In genomic region chr16:30066882-30067583, GRCh38 we compare ENCODE assay signal across 6 cellular contexts. TPM values are rescaled to one million over a fixed set of nuclear protein-coding genes. Genes with fewer than 3 reads are reported as not detected.
DNase-seq lines count a peak whose midpoint lies in the region; ATAC-seq and TF ChIP-seq lines count a peak whose summit lies in the region.

No MANE protein-coding gene starts in this region.

- no peak overlapping the region for H2BK5ac ChIP-seq in H9 (ENCODE audit: insufficient read length, low read length)

- H3K4me2 ChIP-seq in H9 (ENCODE audit: insufficient read depth, insufficient read length, low read length): peak overlapping the region; percentile 89

- H3K27ac ChIP-seq in H9 (ENCODE audit: insufficient read length, low read depth, low read length) (no peak overlapping the region), brain microvascular endothelial cell (peak overlapping the region; percentile 95)

- no peaks in the 10 kb centered on the region for H4K20me1 ChIP-seq in H9 (ENCODE audit: control insufficient read depth, insufficient read depth, insufficient read length)

- no peak for DNase-seq in H9
- DNase-seq in brain microvascular endothelial cell: no peak
- DNase-seq in activated CD8-positive, alpha-beta memory T cell treated with anti-CD3 and anti-CD28 coated beads, Interleukin-2, amount 50 U/mL, for 48 hours: no peak
- no peak for DNase-seq in NCI-H187 (lab: John Stamatoyannopoulos, UW)

- WGBS in H9 (ENCODE audit: extremely low coverage, insufficient read length, low lambda C conversion rate): no CpG with 5 or more reads among the region's 17 CpGs

- H3K27me3 ChIP-seq in H9 (ENCODE audit: insufficient read depth, low read length): no peaks in the 10 kb centered on the region
- no peaks in the 10 kb centered on the region for H3K27me3 ChIP-seq in brain microvascular endothelial cell (replicated peaks)

- H3K27ac Mint-ChIP-seq in H9 (peak overlapping the region; percentile 88 to 99 (median 97)), nephron (peak overlapping the region; percentile 98 to 100 (median 99))

- H3K14ac ChIP-seq in H9 (ENCODE audit: insufficient read depth, low read length): peak overlapping the region; percentile 36; the same call in 1 of the 2 replicates

- no peaks in the 10 kb centered on the region for H3K9me3 ChIP-seq in H9 (ENCODE audit: control insufficient read depth, low read depth, low read length)

- H3K36me3 Mint-ChIP-seq in H9 (ENCODE audit: insufficient read depth in 1 of 3, low read depth in 3 of 3) (peaks cover 49 to 60% (median 54%) of the 10 kb centered on the region in 3 experiments), nephron (ENCODE audit: low read depth) (peaks cover 47% of the 10 kb centered on the region)

- no peak overlapping the region for H2BK12ac ChIP-seq in H9 (ENCODE audit: insufficient read length, low read depth, low read length)

- H3K4me3 Mint-ChIP-seq in H9 (peak overlapping the region; percentile 88 to 94), nephron (peak overlapping the region; percentile 96 to 97 (median 97))

- ATAC-seq in HG03095 (IDR thresholded peaks at IDR 0.05; ENCODE audit: unreplicated experiment): no peak

- no peak overlapping the region for H2AK5ac ChIP-seq in H9 (ENCODE audit: insufficient read length, low read length)

- no peak overlapping the region for H3T11ph ChIP-seq in H9 (ENCODE audit: low read length)

- no peak overlapping the region for H3K18ac ChIP-seq in H9 (ENCODE audit: insufficient read length, low read depth, low read length)

- peaks cover 17% of the 10 kb centered on the region for H3K23me2 ChIP-seq in H9 (ENCODE audit: insufficient read length, low read depth, low read length, poor library complexity, severe bottlenecking)

- H3K4me3 ChIP-seq in brain microvascular endothelial cell (ENCODE audit: low read depth, low read length): peak overlapping the region; percentile 100

- H3K79me1 ChIP-seq in H9 (ENCODE audit: insufficient read depth, low read depth, low read length, poor library complexity, severe bottlenecking): peaks cover 7% of the 10 kb centered on the region

- H4K91ac ChIP-seq in H9 (ENCODE audit: insufficient read length, low read depth, low read length): no peak overlapping the region

- TF ChIP-seq CTCF in H9 (conservative IDR thresholded peaks at IDR 0.05) (no peak), brain microvascular endothelial cell (IDR thresholded peaks at IDR 0.05; ENCODE audit: low read depth, low read length, missing control alignments) (no peak), nephron (IDR thresholded peaks at IDR 0.05; ENCODE audit: unreplicated experiment in 3 of 3) (no peak)

- no peak overlapping the region for H2BK15ac ChIP-seq in H9 (ENCODE audit: low read depth, low read length)

- no peak overlapping the region for H2BK20ac ChIP-seq in H9 (ENCODE audit: low read depth, low read length, poor library complexity, severe bottlenecking)

- H3K4ac ChIP-seq in H9 (ENCODE audit: low read depth, low read length): no peak overlapping the region

- H3K4me1 ChIP-seq in H9 (ENCODE audit: insufficient read depth, low read length): no peaks in the 10 kb centered on the region; the same call in 1 of the 2 replicates

- no peak overlapping the region for H3K56ac ChIP-seq in H9 (ENCODE audit: insufficient read length, low read depth, low read length)

- no peaks in the 10 kb centered on the region; the same call in 1 of the 2 replicates for H3K27me3 Mint-ChIP-seq in H9 (ENCODE audit: low read depth)
- no peaks in the 10 kb centered on the region for H3K27me3 Mint-ChIP-seq in nephron (ENCODE audit: low read depth)

- peak overlapping the region; percentile 81 for H3K9ac ChIP-seq in H9 (ENCODE audit: extremely low read depth, insufficient read length, low read length)

- no peak overlapping the region for H2BK120ac ChIP-seq in H9 (ENCODE audit: low read depth, low read length, poor library complexity, severe bottlenecking)

- no peak overlapping the region for H3K23ac ChIP-seq in H9 (ENCODE audit: insufficient read length, low read depth, low read length)

- in situ Hi-C loops in brain microvascular endothelial cell (cut with HindIII; ENCODE audit: low pct_ligation_motif_present, low sequenced_read_pairs): no loop called here

- H3K4me1 Mint-ChIP-seq in H9 (peaks cover 19 to 30% of the 10 kb centered on the region in 2 experiments), nephron (peaks cover 45% of the 10 kb centered on the region)

- H3K79me2 ChIP-seq in H9 (ENCODE audit: insufficient read depth, low read length): peaks cover 12% of the 10 kb centered on the region; the same call in 1 of the 2 replicates

- H4K5ac ChIP-seq in H9 (ENCODE audit: insufficient read length, low read depth, low read length): no peak overlapping the region

- H4K8ac ChIP-seq in H9 (replicated peaks; ENCODE audit: insufficient read length, low read depth, low read length): no peak overlapping the region

- H2AFZ ChIP-seq in H9 (ENCODE audit: low read length): no peak overlapping the region

- peaks cover 52% of the 10 kb centered on the region for H3K36me3 ChIP-seq in brain microvascular endothelial cell (replicated peaks)

- H3K9me3 Mint-ChIP-seq in H9: no peaks in the 10 kb centered on the region; a peak in 1 of 5 replicates
- H3K9me3 Mint-ChIP-seq in nephron: no peaks in the 10 kb centered on the region

RNA-seq across cellular contexts. Expression of gene ALDOA, which starts 1.5 kb away (rescaled TPM):
- 1,356 and 1,375 TPM in 2 replicates for total RNA-seq in H9 (2021)

RNA-seq across cellular contexts. Expression of gene PPP4C, which starts 8.8 kb away (rescaled TPM):
- total RNA-seq in H9 (2021): 162 and 163 TPM in 2 replicates

RNA-seq across cellular contexts. Expression of gene TBX6, which starts 24.7 kb away (rescaled TPM):
- 1.6 and 1.9 TPM in 2 replicates for total RNA-seq in H9 (2021)

RNA-seq across cellular contexts. Expression of gene YPEL3, which starts 29.0 kb away (rescaled TPM):
- 26.3 and 27.5 TPM in 2 replicates for total RNA-seq in H9 (2021)

RNA-seq across cellular contexts. Expression of gene TLCD3B, which starts 36.0 kb away (rescaled TPM):
- total RNA-seq in H9 (2021): 20.9 and 22.3 TPM in 2 replicates
